Comparison of ENCODE assay signal across 17 cellular contexts in genomic region chr5:79754865-79755555, GRCh38.
DNase-seq lines count a peak whose midpoint lies in the region; ATAC-seq, FAIRE-seq and TF ChIP-seq lines count a peak whose summit lies in the region.
"Had no signal": no experiment of that assay in that cellular context is flagged by ENCODE, and none has a peak within 500 bp of the region (broad histone marks: within the 10 kb centered on the region; RNA-seq: fewer than 3 reads in every experiment).

No MANE protein-coding gene starts in this region.

- H3K9me2 ChIP-seq in Loucy (replicated peaks; ENCODE audit: low read depth, low read length) = no peaks in the 10 kb centered on the region

- no peak overlapping the region for H4K5ac ChIP-seq in H1 (ENCODE audit: insufficient read length, low read depth, low read length)

- TF ChIP-seq RAD21 in A549 (conservative IDR thresholded peaks at IDR 0.05 in 1 of 2, IDR thresholded peaks at IDR 0.05 in 1 of 2) = no peak
- TF ChIP-seq RAD21 in H1 (IDR thresholded peaks at IDR 0.05 in 1 of 2, conservative IDR thresholded peaks at IDR 0.05 in 1 of 2; ENCODE audit: low read depth in 2 of 2, low read length in 2 of 2) = no peak

- H3K4me1 ChIP-seq in A549 = no peaks in the 10 kb centered on the region
- peaks cover 30% of the 10 kb centered on the region for H3K4me1 ChIP-seq in Loucy (ENCODE audit: insufficient read depth, low read length, poor library complexity, severe bottlenecking)
- peaks cover 0 to 6% (median 2%) of the 10 kb centered on the region in 4 experiments; a peak in 4 of 7 replicates for H3K4me1 ChIP-seq in H1 (replicated peaks in 1 of 4; ENCODE audit: control insufficient read depth in 3 of 4, insufficient read depth in 4 of 4, low read length in 3 of 4)
- no peaks in the 10 kb centered on the region for H3K4me1 ChIP-seq in mucosa of descending colon (ENCODE audit: low read depth)
- H3K4me1 ChIP-seq in heart right ventricle = peaks cover 0 to 36% (median 11%) of the 10 kb centered on the region in 9 donors

- POLR2A ChIA-PET in A549 (lab: Yijun Ruan, JAX) = no interaction called here
- POLR2A ChIA-PET in H1 (lab: Charles Lee; ENCODE audit: partially characterized antibody) = no interaction called here

- intact Hi-C loops in mucosa of descending colon (cut with DNase I, micrococcal nuclease) = no loop called here
- intact Hi-C loops in heart right ventricle (cut with DNase I) = no loop called here

- H4K91ac ChIP-seq in H1 (replicated peaks; ENCODE audit: insufficient read length, low read length) = no peak overlapping the region

- H3K79me2 ChIP-seq in Loucy (ENCODE audit: insufficient read depth, low read length) (no peaks in the 10 kb centered on the region), H1 (ENCODE audit: control insufficient read depth in 1 of 2, insufficient read depth in 2 of 2, low read length in 2 of 2) (no peaks in the 10 kb centered on the region; a peak in 1 of 4 replicates)

- CTCF ChIA-PET in A549 (lab: Yijun Ruan, JAX) (no interaction called here), H1 (lab: Charles Lee; ENCODE audit: partially characterized antibody) (no interaction called here)

- WGBS in A549 (ENCODE audit: missing lambda C conversion rate) = 57% methylated on average over 7 of the region's 7 CpGs
- 78% methylated on average over 7 of the region's 7 CpGs; no CpG with 5 or more reads in 1 of the 2 experiments for WGBS in H1 (ENCODE audit: extremely low coverage in 1 of 2, insufficient coverage in 1 of 2, insufficient read length in 1 of 2, insufficient replicate concordance in 2 of 2, low coverage in 1 of 2, low lambda C conversion rate in 2 of 2, missing lambda C conversion rate in 1 of 2), 2 experiments
- 93 to 95% methylated on average over 7 of the region's 7 CpGs for WGBS in heart right ventricle, 2 donors

- no peak overlapping the region for H4K8ac ChIP-seq in H1 (ENCODE audit: extremely low read depth, insufficient read depth, low read length)

- no peak overlapping the region for H3K23ac ChIP-seq in H1 (ENCODE audit: insufficient read length)

- no peak overlapping the region for H2BK15ac ChIP-seq in H1 (ENCODE audit: low read length)

- H3K4me3 ChIP-seq in A549 = no peak overlapping the region
- H3K4me3 ChIP-seq in Loucy (ENCODE audit: low read length, poor library complexity, severe bottlenecking) = no peak overlapping the region
- no peak overlapping the region for H3K4me3 ChIP-seq in H1 (ENCODE audit: extremely low read depth in 1 of 4, insufficient read depth in 2 of 4, low read depth in 3 of 4, low read length in 4 of 4)
- no peak overlapping the region for H3K4me3 ChIP-seq in mucosa of descending colon
- H3K4me3 ChIP-seq in heart right ventricle = no peak overlapping the region
- H3K4me3 ChIP-seq in H7 (ENCODE audit: insufficient read depth, low read depth, low read length) = no peak overlapping the region

- no peak overlapping the region for H3K4ac ChIP-seq in H1 (replicated peaks; ENCODE audit: insufficient read length, low read depth, low read length)

- H3K27ac ChIP-seq in A549 = no peak overlapping the region
- H3K27ac ChIP-seq in H1 (ENCODE audit: low read depth, low read length) = no peak overlapping the region
- no peak overlapping the region for H3K27ac ChIP-seq in heart right ventricle
- H3K27ac ChIP-seq: KMS-11 had no signal

- no peaks in the 10 kb centered on the region for H3K27me3 ChIP-seq in Loucy (ENCODE audit: insufficient read depth, low read length, poor library complexity, severe bottlenecking)
- H3K27me3 ChIP-seq in H1 (replicated peaks in 1 of 4; ENCODE audit: control insufficient read depth in 3 of 4, extremely low read depth in 1 of 4, insufficient read depth in 3 of 4, low read length in 3 of 4) = no peaks in the 10 kb centered on the region
- no peaks in the 10 kb centered on the region for H3K27me3 ChIP-seq in heart right ventricle
- H3K27me3 ChIP-seq in H7 (ENCODE audit: control insufficient read depth, insufficient read depth, low read length) = no peaks in the 10 kb centered on the region

- no peak for TF ChIP-seq CTCF in A549 (IDR thresholded peaks at IDR 0.05)
- TF ChIP-seq CTCF in Loucy (conservative IDR thresholded peaks at IDR 0.05; ENCODE audit: low read length) = no peak
- TF ChIP-seq CTCF in H1 (IDR thresholded peaks at IDR 0.05; ENCODE audit: control extremely low read depth in 1 of 3, insufficient read depth in 1 of 3, low read depth in 1 of 3, low read length in 3 of 3) = no peak
- no peak for TF ChIP-seq CTCF in mucosa of descending colon (IDR thresholded peaks at IDR 0.05)
- no peak for TF ChIP-seq CTCF in heart right ventricle (IDR thresholded peaks at IDR 0.05)

- no peak overlapping the region for H3K18ac ChIP-seq in H1 (ENCODE audit: extremely low read depth, low read length)

- FAIRE-seq in A549 (lab: Jason Lieb, UNC) = no peak
- no peak for FAIRE-seq in H1 (lab: Jason Lieb, UNC)
- FAIRE-seq: GM12892 had no signal

- no peak overlapping the region for H3K56ac ChIP-seq in H1 (replicated peaks; ENCODE audit: insufficient read length, low read depth, low read length)

- H3K9ac ChIP-seq in Loucy (ENCODE audit: low read depth, low read length, poor library complexity, severe bottlenecking) = no peak overlapping the region
- H3K9ac ChIP-seq in H1 (replicated peaks in 1 of 4; ENCODE audit: extremely low read depth in 1 of 4, low read depth in 3 of 4, low read length in 3 of 4) = no peak overlapping the region
- H3K9ac ChIP-seq: KMS-11 had no signal

- H2AFZ ChIP-seq in Loucy (ENCODE audit: low read length) = 0 out of 2 replicates have a peak overlapping the region, but pooled peaks have one; percentile 47
- peak overlapping the region; percentile 20; the same call in 1 of the 2 replicates for H2AFZ ChIP-seq in H1 (ENCODE audit: low read length)

- no peak overlapping the region for H2BK120ac ChIP-seq in H1 (replicated peaks; ENCODE audit: low read depth, low read length)

- no peaks in the 10 kb centered on the region for H3F3A ChIP-seq in Loucy (ENCODE audit: low read depth)

- H3K9me3 ChIP-seq in A549 (no peaks in the 10 kb centered on the region), Loucy (ENCODE audit: insufficient read depth, low read depth, low read length) (no peaks in the 10 kb centered on the region), H1 (ENCODE audit: insufficient read depth in 2 of 2, low read depth in 1 of 2, low read length in 1 of 2) (no peaks in the 10 kb centered on the region), mucosa of descending colon (no peaks in the 10 kb centered on the region), heart right ventricle (no peaks in the 10 kb centered on the region)

- H2BK12ac ChIP-seq in H1 (ENCODE audit: low read depth, low read length) = no peak overlapping the region

- no peak for TF ChIP-seq EP300 in A549 (IDR thresholded peaks at IDR 0.05)
- TF ChIP-seq EP300 in H1 (IDR thresholded peaks at IDR 0.05; ENCODE audit: borderline replicate concordance in 1 of 2, low read depth in 2 of 2, low read length in 2 of 2) = no peak

- H3K36me3 ChIP-seq in Loucy (ENCODE audit: insufficient read depth, low read length) (no peaks in the 10 kb centered on the region), H1 (ENCODE audit: control insufficient read depth in 2 of 4, insufficient read depth in 4 of 4, low read length in 3 of 4) (no peaks in the 10 kb centered on the region), mucosa of descending colon (ENCODE audit: low read depth) (no peaks in the 10 kb centered on the region), heart right ventricle (peaks cover 0 to 86% (median 0%) of the 10 kb centered on the region in 9 donors), H7 (replicated peaks; ENCODE audit: control insufficient read depth, insufficient read depth, low read length) (no peaks in the 10 kb centered on the region)

- H3K23me2 ChIP-seq in H1 (ENCODE audit: low read depth, low read length) = no peaks in the 10 kb centered on the region

- no peaks in the 10 kb centered on the region for H3K79me1 ChIP-seq in H1 (ENCODE audit: low read depth, low read length)

- TF ChIP-seq POLR2A in A549 (IDR thresholded peaks at IDR 0.05; ENCODE audit: low read length) = no peak
- TF ChIP-seq POLR2A in H1 (IDR thresholded peaks at IDR 0.05; ENCODE audit: control extremely low read depth in 1 of 2, low read depth in 2 of 2, low read length in 2 of 2) = no peak

- no peak overlapping the region for H3K14ac ChIP-seq in H1 (ENCODE audit: insufficient read length)

- ATAC-seq in A549 (no peak), mucosa of descending colon (peak; percentile 12), heart right ventricle (no peak)

- H2AK5ac ChIP-seq in H1 (ENCODE audit: low read depth, low read length) = no peak overlapping the region

- no peak overlapping the region for H2BK20ac ChIP-seq in H1 (ENCODE audit: low read length)

- DNase-seq in A549 (ENCODE audit: low read depth in 1 of 2, low spot score in 1 of 2) (no peak), H1 (ENCODE audit: low read depth in 1 of 2, low spot score in 2 of 2) (no peak), mucosa of descending colon (no peak), heart right ventricle (no peak), activated gamma-delta T cell (lab: John Stamatoyannopoulos, UW) (no peak), H7 (no peak), RPMI8226 (no peak)
- DNase-seq: AML-193, Calu3, DND-41, GDM1, GOT3, NCI-H187 treated with DMSO at 0.1 percent for 48 hours, NCI-H524 had no signal

- H4K20me1 ChIP-seq in Loucy (ENCODE audit: insufficient read depth, low read length, poor library complexity, severe bottlenecking) (no peaks in the 10 kb centered on the region), H1 (replicated peaks in 1 of 2; ENCODE audit: control insufficient read depth in 1 of 2, insufficient read depth in 2 of 2, low read length in 2 of 2) (no peaks in the 10 kb centered on the region)

- H2BK5ac ChIP-seq in H1 (ENCODE audit: low read depth, low read length) = no peak overlapping the region

- H3K4me2 ChIP-seq in A549 (peak overlapping the region; percentile 36; the same call in 1 of the 3 replicates), Loucy (ENCODE audit: low read depth, low read length, poor library complexity, severe bottlenecking) (no peak overlapping the region), H1 (ENCODE audit: insufficient read depth in 1 of 2, low read depth in 2 of 2, low read length in 2 of 2) (no peak overlapping the region)
- H3K4me2 ChIP-seq: KMS-11 had no signal

TF ChIP-seq in A549, 52 proteins besides CTCF, POLR2A, EP300 and RAD21 (continues in another document):
- TF ChIP-seq EHMT2 (IDR thresholded peaks at IDR 0.05; ENCODE audit: low read depth) (no peak), HEYL (CRISPR knock-in tag; IDR thresholded peaks at IDR 0.05) (no peak), ZSCAN20 (CRISPR knock-in tag; IDR thresholded peaks at IDR 0.05) (no peak), HOXB13 (CRISPR knock-in tag; IDR thresholded peaks at IDR 0.05; ENCODE audit: low read depth) (no peak), NFE2L2 (conservative IDR thresholded peaks at IDR 0.05; ENCODE audit: low read length) (no peak), HDAC2 (IDR thresholded peaks at IDR 0.05) (no peak)

TF ChIP-seq in H1, 55 proteins besides CTCF, POLR2A, EP300 and RAD21 (continues in another document):
- no peak for TF ChIP-seq BRCA1 (IDR thresholded peaks at IDR 0.05; ENCODE audit: low read depth, low read length)
- no peak for TF ChIP-seq HDAC2 (IDR thresholded peaks at IDR 0.05; ENCODE audit: borderline replicate concordance in 1 of 2, low read depth in 2 of 2, low read length in 2 of 2)
- TF ChIP-seq CHD1 (IDR thresholded peaks at IDR 0.05; ENCODE audit: low read depth, low read length) = no peak
- no peak for TF ChIP-seq NRF1 (IDR thresholded peaks at IDR 0.05; ENCODE audit: low read depth, low read length)
- TF ChIP-seq GABPA (IDR thresholded peaks at IDR 0.05; ENCODE audit: borderline replicate concordance, insufficient read depth, low read length) = no peak
